ENCODE assay signal across 8 cellular contexts in the genomic region with DNA sequence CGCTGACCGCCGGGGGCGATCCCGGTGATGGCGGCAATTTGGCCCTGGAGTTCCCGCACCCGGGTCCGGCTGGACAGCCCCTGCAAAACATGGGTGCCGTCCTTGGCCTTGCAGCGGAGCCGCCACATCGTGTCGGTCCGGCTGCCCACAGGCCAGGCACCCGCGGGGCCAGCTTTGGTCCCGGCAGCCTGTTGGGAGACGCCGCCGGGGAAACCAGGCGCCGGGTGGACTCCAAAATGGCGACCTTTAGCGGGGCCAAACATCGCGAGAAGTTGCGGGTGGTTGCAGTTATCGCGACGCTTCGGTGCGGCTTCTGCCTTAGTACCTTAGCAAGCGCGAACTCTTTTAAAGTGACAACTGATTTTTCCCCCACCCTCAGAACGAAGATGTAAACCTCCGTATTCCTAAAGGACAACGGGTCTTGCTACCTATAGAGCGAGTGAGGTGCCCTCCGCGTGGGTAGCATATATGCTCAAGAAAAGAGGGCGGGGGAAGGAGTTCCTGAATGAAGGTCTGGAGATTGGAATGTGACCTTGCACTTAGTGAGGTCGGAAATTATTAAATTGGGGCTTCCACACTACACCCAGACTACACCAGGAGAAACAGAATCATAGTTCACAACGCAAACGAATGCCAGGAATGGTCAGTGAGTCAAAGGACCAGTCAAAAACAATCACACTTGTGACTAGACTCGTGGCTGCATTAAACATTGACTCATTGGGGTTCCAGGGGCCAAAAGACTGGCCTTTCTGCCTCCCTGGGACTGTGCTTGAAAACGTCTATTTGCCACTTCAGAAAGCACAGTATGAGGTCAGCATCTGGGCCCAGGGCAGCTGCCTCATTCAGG. TPM values are rescaled to one million over a fixed set of nuclear protein-coding genes. Genes with fewer than 3 reads are reported as not detected.
DNase-seq lines count a peak whose midpoint lies in the region; ATAC-seq, FAIRE-seq and TF ChIP-seq lines count a peak whose summit lies in the region.

A gene (minus strand): TSS at position 441 of the 847 bp plus-strand sequence. CDS start 178 bp downstream, at position 263.

- no peak for FAIRE-seq in A549 (lab: Jason Lieb, UNC)

- H3K4me3 ChIP-seq in A549 = peak within 1 kb of the TSS; percentile 91
- peak within 1 kb of the TSS; percentile 78 to 99 (median 84) for H3K4me3 ChIP-seq in liver (ENCODE audit: low read depth in 1 of 3, low read length in 3 of 3)

- TF ChIP-seq EP300 in A549 (IDR thresholded peaks at IDR 0.05) = no peak

- peak within 1 kb of the TSS; percentile 81 to 95 for H3K9ac ChIP-seq in liver (ENCODE audit: low read depth in 1 of 2, low read length in 2 of 2)

- peak within 1 kb of the TSS; percentile 94 to 97 for H3K27ac ChIP-seq in A549
- H3K27ac ChIP-seq in liver (ENCODE audit: low read depth in 1 of 2, low read length in 2 of 2) = peak within 1 kb of the TSS; percentile 81 to 82

- TF ChIP-seq CTCF in A549 (IDR thresholded peaks at IDR 0.05) = no peak
- no peak for TF ChIP-seq CTCF in liver (IDR thresholded peaks at IDR 0.05; ENCODE audit: low read depth, low read length, missing input control)

- POLR2A ChIA-PET in A549 (lab: Yijun Ruan, JAX) = interaction anchor here (0.6 to 1.3 kb wide), 2 partner anchors 9 to 271 kb away, joined by 3 read pairs; a partner anchor contains a TSS

- H3K36me3 ChIP-seq in liver (ENCODE audit: control insufficient read depth in 4 of 4, insufficient read depth in 3 of 4, low read depth in 1 of 4, low read length in 3 of 4) = peaks cover 0 to 14% (median 3%) of the 10 kb centered on the region in 4 donors

- ATAC-seq in A549 (peak; percentile 69 to 80), GM18868 (IDR thresholded peaks at IDR 0.05; ENCODE audit: unreplicated experiment) (peak; percentile 48), HG03432 (IDR thresholded peaks at IDR 0.05; ENCODE audit: unreplicated experiment) (peak; percentile 58)

- peak; percentile 67 for TF ChIP-seq POLR2A in A549 (IDR thresholded peaks at IDR 0.05; ENCODE audit: low read length)

- WGBS in A549 (ENCODE audit: missing lambda C conversion rate) = 2% methylated on average over 21 of the region's 47 CpGs
- 6% methylated on average over 47 of the region's 47 CpGs for WGBS in liver

- TF ChIP-seq RAD21 in A549 (conservative IDR thresholded peaks at IDR 0.05 in 1 of 2, IDR thresholded peaks at IDR 0.05 in 1 of 2) (no peak), liver (IDR thresholded peaks at IDR 0.05) (no peak)

- DNase-seq in A549 (ENCODE audit: low read depth in 1 of 2, low spot score in 1 of 2) = peak; percentile 83 to 93
- DNase-seq in NCI-H748 (lab: John Stamatoyannopoulos, UW; ENCODE audit: unreplicated experiment) = peak; percentile 89
- DNase-seq in activated CD4-positive, alpha-beta T cell treated with anti-CD3 and anti-CD28 coated beads, Interleukin-2, amount 50 U/mL, for 4 hours = peak; percentile 86 to 87
- peak; percentile 81 to 85 for DNase-seq in dermis microvascular lymphatic vessel endothelial cell (ENCODE audit: low read depth in 2 of 2)
- peak; percentile 85 for DNase-seq in stimulated activated CD4-positive, alpha-beta T cell treated with anti-CD3 and anti-CD28 coated beads, Interleukin-2, amount 100 ng/mL, for 4 hours (ENCODE audit: low read depth)

- no peaks in the 10 kb centered on the region for H3K9me3 ChIP-seq in A549
- no peaks in the 10 kb centered on the region for H3K9me3 ChIP-seq in liver (ENCODE audit: control insufficient read depth in 4 of 4, low read length in 3 of 4)

- no peaks in the 10 kb centered on the region for H3K27me3 ChIP-seq in liver (ENCODE audit: control insufficient read depth in 4 of 4, insufficient read depth in 4 of 4, low read length in 3 of 4)

- CTCF ChIA-PET in A549 (lab: Yijun Ruan, JAX) = interaction anchor here (1.1 to 3.3 kb wide), 7 partner anchors 8 to 436 kb away, joined by 3 to 40 read pairs (median 4); a partner anchor contains a TSS

- peak within 1 kb of the TSS; percentile 80 for H3K4me2 ChIP-seq in A549

- H3K4me1 ChIP-seq in A549 (peaks cover 48% of the 10 kb centered on the region), liver (ENCODE audit: control insufficient read depth in 4 of 4, insufficient read depth in 4 of 4, low read length in 3 of 4) (peaks cover 1 to 39% (median 12%) of the 10 kb centered on the region in 4 donors)

TF ChIP-seq in A549, 52 proteins besides CTCF, POLR2A, EP300 and RAD21 (continues in another document):
- TF ChIP-seq, protein P1, sequence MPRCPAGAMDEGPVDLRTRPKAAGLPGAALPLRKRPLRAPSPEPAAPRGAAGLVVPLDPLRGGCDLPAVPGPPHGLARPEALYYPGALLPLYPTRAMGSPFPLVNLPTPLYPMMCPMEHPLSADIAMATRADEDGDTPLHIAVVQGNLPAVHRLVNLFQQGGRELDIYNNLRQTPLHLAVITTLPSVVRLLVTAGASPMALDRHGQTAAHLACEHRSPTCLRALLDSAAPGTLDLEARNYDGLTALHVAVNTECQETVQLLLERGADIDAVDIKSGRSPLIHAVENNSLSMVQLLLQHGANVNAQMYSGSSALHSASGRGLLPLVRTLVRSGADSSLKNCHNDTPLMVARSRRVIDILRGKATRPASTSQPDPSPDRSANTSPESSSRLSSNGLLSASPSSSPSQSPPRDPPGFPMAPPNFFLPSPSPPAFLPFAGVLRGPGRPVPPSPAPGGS (IDR thresholded peaks at IDR 0.05) = 0 out of 3 replicates have a peak, but pooled peaks have one; percentile 42
- TF ChIP-seq, protein P2, sequence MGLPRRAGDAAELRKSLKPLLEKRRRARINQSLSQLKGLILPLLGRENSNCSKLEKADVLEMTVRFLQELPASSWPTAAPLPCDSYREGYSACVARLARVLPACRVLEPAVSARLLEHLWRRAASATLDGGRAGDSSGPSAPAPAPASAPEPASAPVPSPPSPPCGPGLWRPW (IDR thresholded peaks at IDR 0.05) = no peak

TF ChIP-seq in liver, 16 proteins besides CTCF, POLR2A, EP300 and RAD21 (continues in another document):
- TF ChIP-seq HNF4A (conservative IDR thresholded peaks at IDR 0.05) = no peak
- no peak for TF ChIP-seq SP1 (IDR thresholded peaks at IDR 0.05)
- TF ChIP-seq GABPA (IDR thresholded peaks at IDR 0.05 in 1 of 2, conservative IDR thresholded peaks at IDR 0.05 in 1 of 2) = no peak
- TF ChIP-seq JUND (IDR thresholded peaks at IDR 0.05) = no peak
- TF ChIP-seq EGR1 (IDR thresholded peaks at IDR 0.05; ENCODE audit: low read depth in 2 of 2) = no peak
- TF ChIP-seq, protein P3, sequence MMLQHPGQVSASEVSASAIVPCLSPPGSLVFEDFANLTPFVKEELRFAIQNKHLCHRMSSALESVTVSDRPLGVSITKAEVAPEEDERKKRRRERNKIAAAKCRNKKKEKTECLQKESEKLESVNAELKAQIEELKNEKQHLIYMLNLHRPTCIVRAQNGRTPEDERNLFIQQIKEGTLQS (IDR thresholded peaks at IDR 0.05) = no peak
- no peak for TF ChIP-seq FOXA2 (IDR thresholded peaks at IDR 0.05)
- no peak for TF ChIP-seq NR2F2 (IDR thresholded peaks at IDR 0.05)
- peak; percentile 99 for TF ChIP-seq YY1 (IDR thresholded peaks at IDR 0.05)
- peak in 1 of 2 donors; percentile 3 for TF ChIP-seq RXRA (IDR thresholded peaks at IDR 0.05)
- TF ChIP-seq, protein P4, sequence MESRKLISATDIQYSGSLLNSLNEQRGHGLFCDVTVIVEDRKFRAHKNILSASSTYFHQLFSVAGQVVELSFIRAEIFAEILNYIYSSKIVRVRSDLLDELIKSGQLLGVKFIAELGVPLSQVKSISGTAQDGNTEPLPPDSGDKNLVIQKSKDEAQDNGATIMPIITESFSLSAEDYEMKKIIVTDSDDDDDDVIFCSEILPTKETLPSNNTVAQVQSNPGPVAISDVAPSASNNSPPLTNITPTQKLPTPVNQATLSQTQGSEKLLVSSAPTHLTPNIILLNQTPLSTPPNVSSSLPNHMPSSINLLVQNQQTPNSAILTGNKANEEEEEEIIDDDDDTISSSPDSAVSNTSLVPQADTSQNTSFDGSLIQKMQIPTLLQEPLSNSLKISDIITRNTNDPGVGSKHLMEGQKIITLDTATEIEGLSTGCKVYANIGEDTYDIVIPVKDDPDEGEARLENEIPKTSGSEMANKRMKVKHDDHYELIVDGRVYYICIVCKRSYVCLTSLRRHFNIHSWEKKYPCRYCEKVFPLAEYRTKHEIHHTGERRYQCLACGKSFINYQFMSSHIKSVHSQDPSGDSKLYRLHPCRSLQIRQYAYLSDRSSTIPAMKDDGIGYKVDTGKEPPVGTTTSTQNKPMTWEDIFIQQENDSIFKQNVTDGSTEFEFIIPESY (IDR thresholded peaks at IDR 0.05) = peak; percentile 100
- no peak for TF ChIP-seq TAF1 (conservative IDR thresholded peaks at IDR 0.05)
- TF ChIP-seq, protein P5, sequence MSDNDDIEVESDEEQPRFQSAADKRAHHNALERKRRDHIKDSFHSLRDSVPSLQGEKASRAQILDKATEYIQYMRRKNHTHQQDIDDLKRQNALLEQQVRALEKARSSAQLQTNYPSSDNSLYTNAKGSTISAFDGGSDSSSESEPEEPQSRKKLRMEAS (IDR thresholded peaks at IDR 0.05) = peak; percentile 39
- TF ChIP-seq FOXA1 (IDR thresholded peaks at IDR 0.05) = no peak
- TF ChIP-seq HNF4G (IDR thresholded peaks at IDR 0.05) = no peak

RNA-seq across cellular contexts. Expression of the gene that starts here (rescaled TPM):
- polyA plus RNA-seq in A549 (2011; rRNA removed) (6.9 and 7.0 TPM in 2 replicates), A549 (2017; fragmentation: RNase III; extraction: RNeasy Plus Mini Kit Qiagen cat#74134 plus additional on column Dnase treatment) (9.5 to 10.3 TPM (median 10.3 TPM) in 3 replicates), liver (1 to 10 TPM; 1.3 to 1.8 TPM)
- polyA plus RNA-seq in A549 (2012; cell fraction: cytosol; rRNA removed) = 1.5 and 1.7 TPM in 2 replicates
- 1.7 and 2.2 TPM in 2 replicates for polyA plus RNA-seq in A549 (2012; cell fraction: nucleus; rRNA removed)
- polyA minus RNA-seq in A549 (2011; rRNA and poly(A)+ RNA removed) = 5.5 and 5.7 TPM in 2 replicates
- total RNA-seq in dermis microvascular lymphatic vessel endothelial cell (5.1 and 5.8 TPM in 2 replicates), liver (10 to 100 TPM in 1 of 2 donors, 1 to 10 TPM in 1; 7.7 to 79.4 TPM)

Comparison
In these comparisons a context has a peak if more than half of its experiments do, and no peak if none do; other contexts are left out.
1. Peak in every context shown above with its lines: DNase-seq, ATAC-seq, H3K4me3 ChIP-seq and H3K27ac ChIP-seq.